ENCODE assay signal across 8 cellular contexts in genomic region chr17:7014995-7015586, GRCh38.
A peak's percentile ranks its signal among the peaks of the same experiment; 100 is the strongest.
DNase-seq lines count a peak whose midpoint lies in the region; ATAC-seq and TF ChIP-seq lines count a peak whose summit lies in the region.

No MANE protein-coding gene starts in this region.

- CTCF ChIA-PET in HEK293T (lab: Yijun Ruan, JAX): no interaction called here

- DNase-seq in T follicular helper cell (ENCODE audit: low read depth) (peak; percentile 78), amniotic stem cell (lab: John Stamatoyannopoulos, UW) (peak; percentile 17), kidney tubule cell (ENCODE audit: low spot score) (peak; percentile 68), HEK293T (ENCODE audit: extremely low spot score) (no peak), HPDE6-E6E7 (ENCODE audit: extremely low spot score) (no peak)
- peak in 2 of 3 experiments; percentile 50 to 70 for DNase-seq in stimulated activated CD4-positive, alpha-beta T cell treated with anti-CD3 and anti-CD28 coated beads, TNF-alpha, amount 100 ng/mL, for 4 hours (ENCODE audit: low read depth in 3 of 3)

- POLR2A ChIA-PET in HEK293T (lab: Yijun Ruan, JAX): interaction anchor here (1.3 kb wide), 1 partner anchor 20 kb away, joined by 7 read pairs; the partner anchor contains the start of gene SLC16A13

- ATAC-seq in GM18867 (IDR thresholded peaks at IDR 0.05; ENCODE audit: unreplicated experiment) (peak; percentile 8), HG02973 (IDR thresholded peaks at IDR 0.05; ENCODE audit: unreplicated experiment) (peak; percentile 11)

TF ChIP-seq in HEK293T, 16 proteins besides CTCF, POLR2A, EP300 and RAD21:
- TF ChIP-seq SP1 (IDR thresholded peaks at IDR 0.05) (no peak), BHLHE40 (IDR thresholded peaks at IDR 0.05; ENCODE audit: borderline replicate concordance) (no peak), HDGF (IDR thresholded peaks at IDR 0.05; ENCODE audit: borderline replicate concordance) (no peak), FOXM1 (IDR thresholded peaks at IDR 0.05; ENCODE audit: borderline replicate concordance) (no peak), ZNF384 (IDR thresholded peaks at IDR 0.05) (no peak), ARNT (IDR thresholded peaks at IDR 0.05) (no peak), NFRKB (IDR thresholded peaks at IDR 0.05) (no peak), PKNOX1 (IDR thresholded peaks at IDR 0.05) (no peak), TARDBP (IDR thresholded peaks at IDR 0.05) (no peak), FOXK2 (IDR thresholded peaks at IDR 0.05) (no peak), CTBP1 (IDR thresholded peaks at IDR 0.05; ENCODE audit: borderline replicate concordance) (no peak), LEF1 (IDR thresholded peaks at IDR 0.05; ENCODE audit: borderline replicate concordance) (no peak), FOXA1 (IDR thresholded peaks at IDR 0.05) (no peak), ELF4 (IDR thresholded peaks at IDR 0.05) (no peak)

Comparison
In these comparisons a context has a peak if more than half of its experiments do, and no peak if none do; other contexts are left out.
1. DNase-seq: peak in T follicular helper cell (single experiment), amniotic stem cell (single experiment), kidney tubule cell (single experiment) and stimulated activated CD4-positive, alpha-beta T cell treated with anti-CD3 and anti-CD28 coated beads, TNF-alpha, amount 100 ng/mL, for 4 hours (2 of 3); none in HEK293T (single experiment) and HPDE6-E6E7 (single experiment).